In the genomic region with DNA sequence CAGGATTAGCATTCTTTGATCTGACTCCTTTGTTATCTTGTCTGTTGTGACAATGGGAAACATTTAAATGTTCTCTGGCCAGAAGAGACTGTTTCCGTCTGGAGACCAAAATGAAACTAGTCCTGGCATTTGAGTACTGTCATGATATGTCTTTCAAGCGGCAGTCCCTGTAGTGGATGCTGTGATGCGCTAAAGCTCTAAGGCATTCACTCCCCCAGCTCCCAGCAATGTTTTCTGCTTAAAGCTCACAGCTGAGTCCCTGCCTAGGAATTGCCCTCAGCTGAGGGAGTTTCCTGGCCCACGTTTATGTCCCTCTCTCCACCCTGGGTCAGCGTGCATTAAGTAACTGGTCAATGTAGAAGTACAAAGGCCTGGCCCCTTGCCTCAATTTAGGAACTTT, we compare ENCODE assay signal across 20 cellular contexts.
DNase-seq lines count a peak whose midpoint lies in the region; ATAC-seq and TF ChIP-seq lines count a peak whose summit lies in the region.
"Had no signal": no experiment of that assay in that cellular context is flagged by ENCODE, and none has a peak within 500 bp of the region (broad histone marks: within the 10 kb centered on the region; RNA-seq: fewer than 3 reads in every experiment).

No MANE protein-coding gene starts in this region.

- H3K4me1 Mint-ChIP-seq in neural progenitor cell: no peaks in the 10 kb centered on the region
- H3K4me1 Mint-ChIP-seq: CD8-positive, alpha-beta memory T cell had no signal

- no peak overlapping the region for H3K9ac ChIP-seq in neural progenitor cell

- no peaks in the 10 kb centered on the region for H3K79me2 ChIP-seq in neural progenitor cell (ENCODE audit: low read depth)

- peak overlapping the region; percentile 46 for H3K27ac ChIP-seq in neural progenitor cell

- H3F3A ChIP-seq in neural progenitor cell (ENCODE audit: low read depth): no peaks in the 10 kb centered on the region

- H3K4me2 ChIP-seq in neural progenitor cell: no peak overlapping the region

- H3K27me3 Mint-ChIP-seq in neural progenitor cell (ENCODE audit: insufficient read depth, low read depth): peaks cover 2% of the 10 kb centered on the region
- H3K27me3 Mint-ChIP-seq: B cell; CD4-positive, CD25-positive, alpha-beta regulatory T cell; IgD-negative memory B cell had no signal

- no peaks in the 10 kb centered on the region for H4K20me1 ChIP-seq in neural progenitor cell (ENCODE audit: low read depth)

- H2AFZ ChIP-seq in neural progenitor cell (replicated peaks): peak overlapping the region; percentile 34

- H3K4me3 ChIP-seq in neural progenitor cell: no peak overlapping the region

- H3K27me3 ChIP-seq in neural progenitor cell: no peaks in the 10 kb centered on the region

- no peaks in the 10 kb centered on the region for H3K9me3 Mint-ChIP-seq in neural progenitor cell
- H3K9me3 Mint-ChIP-seq: CD8-positive, alpha-beta memory T cell; IgD-negative memory B cell had no signal

- no peaks in the 10 kb centered on the region for H3K9me3 ChIP-seq in neural progenitor cell (ENCODE audit: low read depth)

- H3K4me3 Mint-ChIP-seq in neural progenitor cell: no peak overlapping the region
- H3K4me3 Mint-ChIP-seq: B cell; CD4-positive, CD25-positive, alpha-beta regulatory T cell; CD8-positive, alpha-beta memory T cell; IgD-negative memory B cell had no signal

- no peaks in the 10 kb centered on the region for H3K36me3 Mint-ChIP-seq in neural progenitor cell
- H3K36me3 Mint-ChIP-seq: CD4-positive, CD25-positive, alpha-beta regulatory T cell; IgD-negative memory B cell had no signal

- no peak overlapping the region for H3K27ac Mint-ChIP-seq in neural progenitor cell
- H3K27ac Mint-ChIP-seq: B cell; CD4-positive, CD25-positive, alpha-beta regulatory T cell; CD8-positive, alpha-beta memory T cell; IgD-negative memory B cell had no signal

- no peak for TF ChIP-seq CTCF in neural progenitor cell (IDR thresholded peaks at IDR 0.05)

- H3K4me1 ChIP-seq in neural progenitor cell: peaks cover 7% of the 10 kb centered on the region

- ATAC-seq in GM19467 (IDR thresholded peaks at IDR 0.05; ENCODE audit: unreplicated experiment): no peak
- ATAC-seq: HCT116, HepG2 had no signal

- peak; percentile 74 for DNase-seq in NCI-H82 (lab: John Stamatoyannopoulos, UW)
- no peak for DNase-seq in NCI-H82 treated with DMSO at 0.1 percent for 48 hours (lab: John Stamatoyannopoulos, UW; ENCODE audit: unreplicated experiment)
- peak; percentile 55 for DNase-seq in amniotic epithelial cell (ENCODE audit: low read depth)
- peak; percentile 17 for DNase-seq in left kidney (ENCODE audit: low read depth, low spot score)
- peak; percentile 29 for DNase-seq in neural progenitor cell (ENCODE audit: low spot score)
- no peak for DNase-seq in stimulated activated CD4-positive, alpha-beta T cell treated with anti-CD3 and anti-CD28 coated beads, Interleukin-4, amount 100 ng/mL, for 24 hours
- no peak for DNase-seq in mucosa of gallbladder (ENCODE audit: low spot score)
- DNase-seq: 8988T; C1 segment of cervical spinal cord; CD4-positive, CD25-positive, alpha-beta regulatory T cell; CD8-positive, alpha-beta memory T cell; COR-L47; GF-D8; GOT3; H7 had no signal

- no peaks in the 10 kb centered on the region for H3K36me3 ChIP-seq in neural progenitor cell

Comparison
In these comparisons a context has a peak if more than half of its experiments do, and no peak if none do; other contexts are left out.
1. DNase-seq: peak in NCI-H82 (single experiment), amniotic epithelial cell (single experiment), left kidney (single experiment) and neural progenitor cell (single experiment); none in NCI-H82 treated with DMSO at 0.1 percent for 48 hours (single experiment), stimulated activated CD4-positive, alpha-beta T cell treated with anti-CD3 and anti-CD28 coated beads, Interleukin-4, amount 100 ng/mL, for 24 hours (single experiment) and mucosa of gallbladder (single experiment).